Comparison of ENCODE assay signal across 25 cellular contexts in the genomic region with DNA sequence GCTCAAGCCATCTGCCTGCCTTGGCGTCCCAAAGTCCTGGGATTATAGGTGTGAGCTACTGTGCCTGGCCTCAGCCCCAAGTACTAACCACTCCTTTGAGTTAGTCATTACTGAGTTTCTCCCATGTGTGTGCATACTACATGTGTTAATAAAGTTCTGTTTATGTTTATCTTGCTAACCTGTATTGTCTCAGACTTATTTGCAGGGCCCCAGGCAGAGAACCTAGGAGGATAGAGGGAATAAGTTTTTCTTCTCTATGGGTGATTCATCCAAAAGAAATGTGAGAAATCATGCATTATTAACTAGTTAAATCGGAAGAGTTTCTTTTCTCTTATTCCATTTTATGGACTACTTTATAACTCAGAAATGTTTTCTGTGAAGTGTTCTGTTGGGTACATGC.
DNase-seq lines count a peak whose midpoint lies in the region; ATAC-seq, FAIRE-seq and TF ChIP-seq lines count a peak whose summit lies in the region.
"Had no signal": no experiment of that assay in that cellular context is flagged by ENCODE, and none has a peak within 500 bp of the region (broad histone marks: within the 10 kb centered on the region; RNA-seq: fewer than 3 reads in every experiment).

No MANE protein-coding gene starts in this region.

- H3K79me2 ChIP-seq in GM23248 (ENCODE audit: insufficient read depth) = no peaks in the 10 kb centered on the region
- H3K79me2 ChIP-seq in astrocyte (ENCODE audit: insufficient read depth, low read length) = no peaks in the 10 kb centered on the region

- H3K9ac ChIP-seq in GM23248 (no peak overlapping the region), astrocyte (ENCODE audit: low read length) (peak overlapping the region; percentile 27)
- H3K9ac ChIP-seq: BLaER1 had no signal

- ATAC-seq in foreskin keratinocyte = peak; percentile 63
- ATAC-seq: activated CD8-positive, alpha-beta T cell treated with anti-CD3 and anti-CD28 coated beads for 36 hours; gastrocnemius medialis; HCT116; stimulated activated naive CD8-positive, alpha-beta T cell treated with anti-CD3 and anti-CD28 coated beads, Interleukin-15, amount 100 ng/mL, for 72 hours had no signal

- H3K4me2 ChIP-seq in GM23248 (ENCODE audit: unreplicated experiment) = no peak overlapping the region
- H3K4me2 ChIP-seq in astrocyte (ENCODE audit: low read length) = peak overlapping the region; percentile 5
- H3K4me2 ChIP-seq: BLaER1 had no signal

- H3K9me3 Mint-ChIP-seq in astrocyte (ENCODE audit: unreplicated experiment) (no peaks in the 10 kb centered on the region), nephron progenitor cell (no peaks in the 10 kb centered on the region)
- H3K9me3 Mint-ChIP-seq: activated CD8-positive, alpha-beta T cell treated with anti-CD3 and anti-CD28 coated beads for 36 hours; dendritic cell treated with granulocyte-macrophage colony-stimulating factor and Interleukin-4, amounts not matched to agents 40 ng/mL and 50 ng/mL, for 4 days; stimulated activated naive CD8-positive, alpha-beta T cell treated with anti-CD3 and anti-CD28 coated beads, Interleukin-15, amount 100 ng/mL, for 72 hours had no signal

- H3K27me3 Mint-ChIP-seq in astrocyte (ENCODE audit: low read depth, unreplicated experiment) = no peaks in the 10 kb centered on the region
- no peaks in the 10 kb centered on the region for H3K27me3 Mint-ChIP-seq in nephron progenitor cell (ENCODE audit: low read depth, poor library complexity)
- H3K27me3 Mint-ChIP-seq: activated CD8-positive, alpha-beta T cell treated with anti-CD3 and anti-CD28 coated beads for 36 hours; dendritic cell treated with granulocyte-macrophage colony-stimulating factor and Interleukin-4, amounts not matched to agents 40 ng/mL and 50 ng/mL, for 4 days; stimulated activated naive CD8-positive, alpha-beta T cell treated with anti-CD3 and anti-CD28 coated beads, Interleukin-15, amount 100 ng/mL, for 72 hours had no signal

- in situ Hi-C loops in GM23248 (cut with MboI) = no loop called here
- in situ Hi-C loops in brain microvascular endothelial cell (cut with HindIII; ENCODE audit: low pct_ligation_motif_present, low sequenced_read_pairs) = loop anchor here (25.0 kb wide), 1 partner anchor 166 kb away; no protein-coding TSS in a partner anchor
- in situ Hi-C loops in transverse colon (cut with MboI; ENCODE audit: low pct_ligation_motif_present in 1 of 4, low pct_unique_long_range_greater_than_20kb in 1 of 4, low sequenced_read_pairs in 3 of 4) = no loop called here

- peaks cover 20% of the 10 kb centered on the region; the same call in 1 of the 2 replicates for H3F3A ChIP-seq in GM23248 (ENCODE audit: insufficient read depth)

- DNase-seq in A172 (ENCODE audit: low spot score) (peak; percentile 48), GM23248 (peak; percentile 39), astrocyte (ENCODE audit: low read depth) (peak; percentile 70), foreskin keratinocyte (peak; percentile 76 to 80), brain microvascular endothelial cell (no peak), nephron progenitor cell (no peak), nucleus accumbens (lab: John Stamatoyannopoulos, UW) (no peak), transverse colon (no peak)
- DNase-seq: 8988T; activated CD8-positive, alpha-beta T cell treated with anti-CD3 and anti-CD28 coated beads for 36 hours; activated gamma-delta T cell treated with Interleukin-2 at 50 U/mL for 16 hours; gastrocnemius medialis; hypothalamus; NCI-H1694; retina; Right ventricle myocardium superior; stimulated activated CD4-positive, alpha-beta T cell treated with anti-CD3 and anti-CD28 coated beads, Interleukin-4, amount 100 ng/mL, for 24 hours; stimulated activated naive CD8-positive, alpha-beta T cell treated with anti-CD3 and anti-CD28 coated beads, Interleukin-15, amount 100 ng/mL, for 72 hours; SW 1271 had no signal

- no peak overlapping the region for H3K4me3 ChIP-seq in GM23248
- no peak overlapping the region for H3K4me3 ChIP-seq in astrocyte (ENCODE audit: insufficient read depth, low read depth, low read length)
- H3K4me3 ChIP-seq in brain microvascular endothelial cell (ENCODE audit: low read depth, low read length) = no peak overlapping the region
- no peak overlapping the region for H3K4me3 ChIP-seq in transverse colon
- H3K4me3 ChIP-seq: BLaER1, gastrocnemius medialis, tibial nerve had no signal

- H2AFZ ChIP-seq in GM23248 (peak overlapping the region; percentile 16; the same call in 1 of the 2 replicates), astrocyte (ENCODE audit: low read depth, low read length) (no peak overlapping the region)

- H3K9me2 ChIP-seq in GM23248 (ENCODE audit: insufficient read depth) = no peaks in the 10 kb centered on the region

- intact Hi-C loops in transverse colon (cut with DNase I; ENCODE audit: low total_unique reads) = no loop called here

- H3K27ac Mint-ChIP-seq in astrocyte (ENCODE audit: unreplicated experiment) (peak overlapping the region; percentile 31), nephron progenitor cell (no peak overlapping the region)
- H3K27ac Mint-ChIP-seq: activated CD8-positive, alpha-beta T cell treated with anti-CD3 and anti-CD28 coated beads for 36 hours; dendritic cell treated with granulocyte-macrophage colony-stimulating factor and Interleukin-4, amounts not matched to agents 40 ng/mL and 50 ng/mL, for 4 days had no signal

- no peak for TF ChIP-seq CTCF in astrocyte (IDR thresholded peaks at IDR 0.05; ENCODE audit: insufficient read depth, low read depth, low read length)
- no peak for TF ChIP-seq CTCF in foreskin keratinocyte (conservative IDR thresholded peaks at IDR 0.05)
- TF ChIP-seq CTCF in brain microvascular endothelial cell (IDR thresholded peaks at IDR 0.05; ENCODE audit: low read depth, low read length, missing control alignments) = no peak
- TF ChIP-seq CTCF in nephron progenitor cell (IDR thresholded peaks at IDR 0.05) = no peak
- no peak for TF ChIP-seq CTCF in transverse colon (IDR thresholded peaks at IDR 0.05)

- no peaks in the 10 kb centered on the region for H3K27me3 ChIP-seq in GM23248 (replicated peaks; ENCODE audit: insufficient read depth)
- H3K27me3 ChIP-seq in astrocyte (ENCODE audit: insufficient read depth, low read length) = peaks cover 27% of the 10 kb centered on the region
- H3K27me3 ChIP-seq in foreskin keratinocyte = no peaks in the 10 kb centered on the region
- H3K27me3 ChIP-seq in brain microvascular endothelial cell (replicated peaks) = no peaks in the 10 kb centered on the region
- no peaks in the 10 kb centered on the region for H3K27me3 ChIP-seq in transverse colon
- H3K27me3 ChIP-seq: BLaER1, gastrocnemius medialis, tibial nerve had no signal

- H3K4me1 ChIP-seq in GM23248 (ENCODE audit: insufficient read depth) (peaks cover 24% of the 10 kb centered on the region), astrocyte (ENCODE audit: insufficient read depth, low read length) (peaks cover 19% of the 10 kb centered on the region), foreskin keratinocyte (peaks cover 11% of the 10 kb centered on the region), transverse colon (peaks cover 6 to 12% (median 7%) of the 10 kb centered on the region in 4 donors)

- H3K4me1 Mint-ChIP-seq in astrocyte (ENCODE audit: low read depth, unreplicated experiment) (peaks cover 17% of the 10 kb centered on the region), nephron progenitor cell (no peaks in the 10 kb centered on the region)

- H4K20me1 ChIP-seq in GM23248 (ENCODE audit: insufficient read depth) (no peaks in the 10 kb centered on the region), astrocyte (ENCODE audit: insufficient read depth, low read length) (no peaks in the 10 kb centered on the region)
- H4K20me1 ChIP-seq: BLaER1 had no signal

- H3K27ac ChIP-seq in GM23248 (no peak overlapping the region), astrocyte (ENCODE audit: low read depth, low read length) (peak overlapping the region; percentile 52), foreskin keratinocyte (peak overlapping the region; percentile 64), brain microvascular endothelial cell (no peak overlapping the region), transverse colon (no peak overlapping the region)
- H3K27ac ChIP-seq: BLaER1, gastrocnemius medialis, tibial nerve had no signal

- no peak for FAIRE-seq in astrocyte (lab: Jason Lieb, UNC)
- FAIRE-seq: G401.6, islet of Langerhans had no signal

- H3K4me3 Mint-ChIP-seq in astrocyte (ENCODE audit: unreplicated experiment) (no peak overlapping the region), nephron progenitor cell (no peak overlapping the region)
- H3K4me3 Mint-ChIP-seq: activated CD8-positive, alpha-beta T cell treated with anti-CD3 and anti-CD28 coated beads for 36 hours; dendritic cell treated with granulocyte-macrophage colony-stimulating factor and Interleukin-4, amounts not matched to agents 40 ng/mL and 50 ng/mL, for 4 days; stimulated activated naive CD8-positive, alpha-beta T cell treated with anti-CD3 and anti-CD28 coated beads, Interleukin-15, amount 100 ng/mL, for 72 hours had no signal

- TF ChIP-seq EP300 in transverse colon (IDR thresholded peaks at IDR 0.05; ENCODE audit: low read depth) = no peak

- no peaks in the 10 kb centered on the region for H3K36me3 Mint-ChIP-seq in astrocyte (ENCODE audit: low read depth, unreplicated experiment)
- H3K36me3 Mint-ChIP-seq in nephron progenitor cell (ENCODE audit: low read depth) = no peaks in the 10 kb centered on the region

- H3K36me3 ChIP-seq in GM23248 (ENCODE audit: low read depth) (no peaks in the 10 kb centered on the region), astrocyte (ENCODE audit: insufficient read depth, low read length) (no peaks in the 10 kb centered on the region), brain microvascular endothelial cell (replicated peaks) (no peaks in the 10 kb centered on the region), transverse colon (no peaks in the 10 kb centered on the region)
- H3K36me3 ChIP-seq: BLaER1, gastrocnemius medialis, tibial nerve had no signal

- WGBS in GM23248 (ENCODE audit: low coverage in 1 of 2, low lambda C conversion rate in 2 of 2, missing lambda C conversion rate in 2 of 2), 2 experiments = 86 to 87% methylated on average over 2 of the region's 2 CpGs
- WGBS in transverse colon (ENCODE audit: low coverage in 1 of 2), 2 donors = 99 to 100% methylated on average over 2 of the region's 2 CpGs

- TF ChIP-seq POLR2A in transverse colon (IDR thresholded peaks at IDR 0.05) = no peak

- H3K9me3 ChIP-seq in GM23248 (ENCODE audit: low read depth) (no peaks in the 10 kb centered on the region), astrocyte (ENCODE audit: insufficient read depth, low read depth, low read length) (no peaks in the 10 kb centered on the region), transverse colon (no peaks in the 10 kb centered on the region)
- H3K9me3 ChIP-seq: BLaER1, gastrocnemius medialis, tibial nerve had no signal

Comparison
In these comparisons a context has a peak if more than half of its experiments do, and no peak if none do; other contexts are left out.
1. DNase-seq: peak in A172 (single experiment), GM23248 (single experiment), astrocyte (single experiment) and foreskin keratinocyte (2 of 2); none in brain microvascular endothelial cell (single experiment), nephron progenitor cell (single experiment), nucleus accumbens (0 of 56) and transverse colon (single experiment).
2. H3K27ac ChIP-seq: peak in astrocyte (single experiment) and foreskin keratinocyte (single experiment); none in GM23248 (single experiment), brain microvascular endothelial cell (single experiment) and transverse colon (0 of 4).